ENCODE assay signal across 1 cellular context in genomic region chr13:100674848-100675659, GRCh38.
TF ChIP-seq lines count a peak whose summit lies in the region.

No MANE protein-coding gene starts in this region.

TF ChIP-seq in HepG2, 621 proteins besides CTCF, POLR2A, EP300 and RAD21 (continued from another document and continues in another):
- TF ChIP-seq FUBP1 (CRISPR knock-in tag; IDR thresholded peaks at IDR 0.05; ENCODE audit: borderline replicate concordance) (no peak), HMG20B (CRISPR knock-in tag; conservative IDR thresholded peaks at IDR 0.05) (0 out of 2 replicates have a peak, but pooled peaks have one; percentile 48), ZNF143 (CRISPR knock-in tag; IDR thresholded peaks at IDR 0.05) (no peak), MIER3 (CRISPR knock-in tag; IDR thresholded peaks at IDR 0.05; ENCODE audit: borderline replicate concordance) (peak; percentile 33; the same call in 1 of the 2 replicates), SATB2 (CRISPR knock-in tag; IDR thresholded peaks at IDR 0.05) (no peak), PAF1 (CRISPR knock-in tag; IDR thresholded peaks at IDR 0.05) (no peak), NFE2 (CRISPR knock-in tag; IDR thresholded peaks at IDR 0.05) (no peak), PRDM15 (CRISPR knock-in tag; IDR thresholded peaks at IDR 0.05) (0 out of 2 replicates have a peak, but pooled peaks have one; percentile 4), ARID4A (CRISPR knock-in tag; IDR thresholded peaks at IDR 0.05; ENCODE audit: borderline replicate concordance) (peak; percentile 83; the same call in 1 of the 2 replicates), SMC3 (IDR thresholded peaks at IDR 0.05; ENCODE audit: low read length) (no peak), NCOA5 (CRISPR knock-in tag; IDR thresholded peaks at IDR 0.05) (no peak), PAX8 (CRISPR knock-in tag; IDR thresholded peaks at IDR 0.05; ENCODE audit: borderline replicate concordance) (no peak), SCMH1 (CRISPR knock-in tag; IDR thresholded peaks at IDR 0.05; ENCODE audit: borderline replicate concordance) (no peak), IRX3 (CRISPR knock-in tag; IDR thresholded peaks at IDR 0.05; ENCODE audit: borderline replicate concordance, low read depth) (no peak), MED8 (CRISPR knock-in tag; IDR thresholded peaks at IDR 0.05; ENCODE audit: insufficient replicate concordance) (no peak), PREB (CRISPR knock-in tag; IDR thresholded peaks at IDR 0.05) (no peak), SP4 (CRISPR knock-in tag; IDR thresholded peaks at IDR 0.05) (peak; percentile 69), ERF (CRISPR knock-in tag; IDR thresholded peaks at IDR 0.05) (peak; percentile 35; the same call in 1 of the 2 replicates), ZNF784 (CRISPR knock-in tag; IDR thresholded peaks at IDR 0.05; ENCODE audit: borderline replicate concordance) (0 out of 2 replicates have a peak, but pooled peaks have one; percentile 59), BHLHE40 (IDR thresholded peaks at IDR 0.05; ENCODE audit: low read length) (no peak), ZNF17 (CRISPR knock-in tag; IDR thresholded peaks at IDR 0.05) (no peak), ZNF547 (CRISPR knock-in tag; IDR thresholded peaks at IDR 0.05) (peak; percentile 55; the same call in 1 of the 2 replicates), CHD2 (IDR thresholded peaks at IDR 0.05; ENCODE audit: low read depth, low read length) (no peak), ASH2L (IDR thresholded peaks at IDR 0.05; ENCODE audit: insufficient read length, low read depth, low read length) (peak; percentile 33), ZNF644 (CRISPR knock-in tag; IDR thresholded peaks at IDR 0.05; ENCODE audit: low read depth) (no peak), BCL3 (CRISPR knock-in tag; IDR thresholded peaks at IDR 0.05) (peak; percentile 35), POLR2AphosphoS5 (IDR thresholded peaks at IDR 0.05; ENCODE audit: low read depth, low read length) (peak; percentile 65), ZBTB14 (CRISPR knock-in tag; IDR thresholded peaks at IDR 0.05) (no peak; the same call in 1 of the 2 replicates), RXRB (CRISPR knock-in tag; IDR thresholded peaks at IDR 0.05; ENCODE audit: borderline replicate concordance) (peak; percentile 27; the same call in 1 of the 2 replicates), RAD51 (IDR thresholded peaks at IDR 0.05; ENCODE audit: borderline replicate concordance) (no peak), PRMT3 (CRISPR knock-in tag; IDR thresholded peaks at IDR 0.05; ENCODE audit: borderline replicate concordance, low read depth) (no peak), ZNF879 (CRISPR knock-in tag; IDR thresholded peaks at IDR 0.05) (no peak), MXD1 (CRISPR knock-in tag; IDR thresholded peaks at IDR 0.05) (peak; percentile 75), ZFP36L2 (CRISPR knock-in tag; IDR thresholded peaks at IDR 0.05) (no peak), ZNF747 (CRISPR knock-in tag; IDR thresholded peaks at IDR 0.05; ENCODE audit: borderline replicate concordance) (no peak), ZNF639 (CRISPR knock-in tag; conservative IDR thresholded peaks at IDR 0.05) (no peak), HDAC1 (CRISPR knock-in tag; IDR thresholded peaks at IDR 0.05) (peak; percentile 14; the same call in 1 of the 2 replicates), ZNF20 (CRISPR knock-in tag; IDR thresholded peaks at IDR 0.05) (no peak), NRL (CRISPR knock-in tag; IDR thresholded peaks at IDR 0.05; ENCODE audit: borderline replicate concordance) (peak; percentile 44; the same call in 1 of the 2 replicates), NFIC (IDR thresholded peaks at IDR 0.05; ENCODE audit: low read length) (no peak), ZNF839 (CRISPR knock-in tag; IDR thresholded peaks at IDR 0.05; ENCODE audit: borderline replicate concordance) (no peak), ZNF160 (CRISPR knock-in tag; IDR thresholded peaks at IDR 0.05) (peak; percentile 47; the same call in 1 of the 2 replicates), GATA4 (IDR thresholded peaks at IDR 0.05; ENCODE audit: borderline replicate concordance, low read depth) (no peak), RBFOX2 (IDR thresholded peaks at IDR 0.05; ENCODE audit: low read depth, low read length) (peak; percentile 80), E2F2 (CRISPR knock-in tag; IDR thresholded peaks at IDR 0.05; ENCODE audit: borderline replicate concordance) (0 out of 2 replicates have a peak, but pooled peaks have one; percentile 17)
